ENCODE assay signal across 8 cellular contexts in genomic region chr14:101810897-101811620, GRCh38. TPM values are rescaled to one million over a fixed set of nuclear protein-coding genes. Genes with fewer than 3 reads are reported as not detected.
A peak's percentile ranks its signal among the peaks of the same experiment; 100 is the strongest.
DNase-seq lines count a peak whose midpoint lies in the region; ATAC-seq and TF ChIP-seq lines count a peak whose summit lies in the region.

No MANE protein-coding gene starts in this region.

- H3K4me1 ChIP-seq in smooth muscle cell (ENCODE audit: low read depth), result peaks cover 30% of the 10 kb centered on the region

- H3K9ac ChIP-seq in smooth muscle cell (ENCODE audit: low read depth), result peak overlapping the region; percentile 99

- H3K27ac Mint-ChIP-seq in T-helper 17 cell, result peak overlapping the region; percentile 98

- H3K27me3 Mint-ChIP-seq in T-helper 17 cell, result no peaks in the 10 kb centered on the region

- peaks cover 51% of the 10 kb centered on the region for H4K20me1 ChIP-seq in smooth muscle cell (ENCODE audit: low read depth)

- ATAC-seq in T-helper 17 cell (no peak), GM18517 (IDR thresholded peaks at IDR 0.05; ENCODE audit: unreplicated experiment) (no peak), GM18870 (IDR thresholded peaks at IDR 0.05; ENCODE audit: unreplicated experiment) (no peak), GM18511 (IDR thresholded peaks at IDR 0.05; ENCODE audit: unreplicated experiment) (no peak)

- H3K79me2 ChIP-seq in smooth muscle cell (ENCODE audit: low read depth), result peaks cover 58% of the 10 kb centered on the region

- H3K4me1 Mint-ChIP-seq in T-helper 17 cell, result peaks cover 54% of the 10 kb centered on the region

- H3K9me3 ChIP-seq in T-helper 17 cell (ENCODE audit: control insufficient read depth, low read length, poor library complexity, severe bottlenecking) (no peaks in the 10 kb centered on the region), smooth muscle cell (replicated peaks; ENCODE audit: low read depth) (no peaks in the 10 kb centered on the region)

- peak overlapping the region; percentile 93 for H3K4me3 Mint-ChIP-seq in T-helper 17 cell

- H2AFZ ChIP-seq in smooth muscle cell (ENCODE audit: low read depth), result no peak overlapping the region

- DNase-seq in HCEC 1CT, result peak; percentile 51
- no peak for DNase-seq in T-helper 17 cell
- DNase-seq in fibroblast of villous mesenchyme (ENCODE audit: low read depth), result no peak
- no peak for DNase-seq in smooth muscle cell (lab: John Stamatoyannopoulos, UW; ENCODE audit: unreplicated experiment)
- no peak for DNase-seq in middle frontal gyrus (ENCODE audit: extremely low spot score, low spot score)

- no peaks in the 10 kb centered on the region for H3K27me3 ChIP-seq in smooth muscle cell (ENCODE audit: low read depth)

- H3F3A ChIP-seq in smooth muscle cell (ENCODE audit: low read depth), result no peaks in the 10 kb centered on the region

- peak overlapping the region; percentile 92 for H3K4me2 ChIP-seq in smooth muscle cell

- no peaks in the 10 kb centered on the region for H3K36me3 ChIP-seq in smooth muscle cell (ENCODE audit: low read depth)

- peak overlapping the region; percentile 66 for H3K4me3 ChIP-seq in fibroblast of villous mesenchyme (ENCODE audit: low read depth, low read length)
- peak overlapping the region; percentile 89 for H3K4me3 ChIP-seq in smooth muscle cell

- no peak for TF ChIP-seq CTCF in fibroblast of villous mesenchyme (IDR thresholded peaks at IDR 0.05; ENCODE audit: insufficient read depth, low read depth, low read length)
- TF ChIP-seq CTCF in smooth muscle cell (IDR thresholded peaks at IDR 0.05; ENCODE audit: borderline replicate concordance, insufficient read depth, poor library complexity, severe bottlenecking), result no peak

- H3K27ac ChIP-seq in smooth muscle cell (ENCODE audit: low read depth), result peak overlapping the region; percentile 100

- peaks cover 5% of the 10 kb centered on the region for H3K36me3 Mint-ChIP-seq in T-helper 17 cell (ENCODE audit: low read depth)

- WGBS in smooth muscle cell (ENCODE audit: low lambda C conversion rate), result 75% methylated on average over 5 of the region's 5 CpGs

RNA-seq across cellular contexts. Expression of gene PPP2R5C, which starts 49.5 kb away (rescaled TPM):
- total RNA-seq in T-helper 17 cell (100 to 1,000 TPM; 516 to 530 TPM), fibroblast of villous mesenchyme (87.3 and 114 TPM in 2 replicates), smooth muscle cell (92.7 and 118 TPM in 2 replicates)
- 63.6 and 65.6 TPM in 2 replicates for polyA plus RNA-seq in smooth muscle cell
